8 cellular contexts compared by ENCODE assay signal in the genomic region with DNA sequence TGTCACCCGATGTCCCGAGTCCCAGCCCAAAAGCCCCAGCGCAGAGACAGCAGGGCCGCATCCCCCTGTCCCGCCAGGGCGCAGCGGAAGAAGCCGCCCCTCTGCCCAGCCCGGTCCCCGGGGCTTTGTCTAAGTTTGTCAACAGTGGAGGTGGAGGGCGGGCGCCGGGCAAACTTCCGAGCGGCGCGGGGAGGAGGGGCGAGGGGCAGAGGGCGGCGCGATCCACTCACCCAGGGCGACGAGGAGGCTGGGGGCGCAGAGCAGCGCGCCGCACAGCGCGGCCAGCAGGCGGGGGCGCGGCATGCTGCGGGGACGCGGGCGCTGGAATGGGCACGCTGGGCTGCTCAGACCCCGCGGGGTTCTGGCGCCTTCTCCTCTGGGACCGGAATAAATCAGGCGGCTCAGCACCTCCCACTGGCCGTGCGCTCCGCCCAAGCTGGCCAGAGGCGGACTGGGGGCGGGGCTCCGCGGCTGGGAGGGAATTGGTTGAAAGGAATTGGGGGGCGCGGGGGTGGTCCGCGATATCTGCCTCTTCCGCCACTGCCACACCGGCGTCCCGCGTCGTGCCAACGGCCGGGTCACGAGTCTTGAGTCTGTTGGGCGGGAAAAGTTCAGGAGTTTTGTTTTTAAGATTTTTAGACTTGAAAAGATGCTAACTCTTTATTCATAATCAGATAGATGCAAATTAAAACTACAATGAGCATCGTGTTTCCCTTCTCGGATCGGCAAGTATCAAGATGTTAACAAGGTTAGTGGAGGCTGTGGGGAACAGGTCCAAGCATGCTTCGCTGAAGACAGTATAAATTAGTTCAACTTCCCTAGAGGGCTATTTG. TPM values are rescaled to one million over a fixed set of nuclear protein-coding genes. Genes with fewer than 3 reads are reported as not detected.
DNase-seq lines count a peak whose midpoint lies in the region; ATAC-seq, FAIRE-seq and TF ChIP-seq lines count a peak whose summit lies in the region.

A gene with protein sequence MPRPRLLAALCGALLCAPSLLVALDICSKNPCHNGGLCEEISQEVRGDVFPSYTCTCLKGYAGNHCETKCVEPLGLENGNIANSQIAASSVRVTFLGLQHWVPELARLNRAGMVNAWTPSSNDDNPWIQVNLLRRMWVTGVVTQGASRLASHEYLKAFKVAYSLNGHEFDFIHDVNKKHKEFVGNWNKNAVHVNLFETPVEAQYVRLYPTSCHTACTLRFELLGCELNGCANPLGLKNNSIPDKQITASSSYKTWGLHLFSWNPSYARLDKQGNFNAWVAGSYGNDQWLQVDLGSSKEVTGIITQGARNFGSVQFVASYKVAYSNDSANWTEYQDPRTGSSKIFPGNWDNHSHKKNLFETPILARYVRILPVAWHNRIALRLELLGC (minus strand): TSS at position 363 of the 833 bp plus-strand sequence. CDS start 60 bp downstream, at position 303.

- intact Hi-C loops in natural killer cell (cut with micrococcal nuclease), result no loop called here

- FAIRE-seq in RCC 7860 (lab: Jason Lieb, UNC), result no peak

- H3K36me3 Mint-ChIP-seq in activated T-helper 17 cell treated with anti-CD3 and anti-CD28 coated beads, Interleukin-2, amount 50 U/mL, for 72 hours (ENCODE audit: low read depth), result no peaks in the 10 kb centered on the region
- H3K36me3 Mint-ChIP-seq in natural killer cell, result no peaks in the 10 kb centered on the region

- H3K9me3 Mint-ChIP-seq in activated T-helper 17 cell treated with anti-CD3 and anti-CD28 coated beads, Interleukin-2, amount 50 U/mL, for 72 hours, result no peaks in the 10 kb centered on the region
- H3K9me3 Mint-ChIP-seq in natural killer cell, result no peaks in the 10 kb centered on the region

- H3K27me3 Mint-ChIP-seq in activated T-helper 17 cell treated with anti-CD3 and anti-CD28 coated beads, Interleukin-2, amount 50 U/mL, for 72 hours, result peaks cover 7% of the 10 kb centered on the region
- H3K27me3 Mint-ChIP-seq in natural killer cell (ENCODE audit: low read depth in 2 of 2), result peaks cover 4 to 5% of the 10 kb centered on the region in 2 donors

- DNase-seq in AG08395 (ENCODE audit: low spot score) (peak; percentile 81), RCC 7860 (ENCODE audit: low spot score) (peak; percentile 26), fibroblast of mammary gland (ENCODE audit: low read depth) (peak; percentile 71), natural killer cell (peak; percentile 58)
- peak; percentile 73 for DNase-seq in stimulated activated naive CD4-positive, alpha-beta T cell treated with Interleukin-2 at 50 U/mL for 16 hours (lab: John Stamatoyannopoulos, UW)

- ATAC-seq in GM19025 (IDR thresholded peaks at IDR 0.05; ENCODE audit: low read depth, unreplicated experiment) (peak; percentile 82), HG03175 (IDR thresholded peaks at IDR 0.05; ENCODE audit: unreplicated experiment) (peak; percentile 88), natural killer cell (peak; percentile 85 to 91 (median 90))
- peak; percentile 94 for ATAC-seq in activated T-helper 17 cell treated with anti-CD3 and anti-CD28 coated beads, Interleukin-2, amount 50 U/mL, for 72 hours (replicated peaks)

- no peak for TF ChIP-seq CTCF in fibroblast of mammary gland (conservative IDR thresholded peaks at IDR 0.05; ENCODE audit: control insufficient read depth, insufficient read depth, low read depth, low read length)
- TF ChIP-seq CTCF in natural killer cell (IDR thresholded peaks at IDR 0.05), result no peak

- H3K4me3 Mint-ChIP-seq in activated T-helper 17 cell treated with anti-CD3 and anti-CD28 coated beads, Interleukin-2, amount 50 U/mL, for 72 hours, result peak within 1 kb of the TSS; percentile 83
- H3K4me3 Mint-ChIP-seq in natural killer cell, result peak within 1 kb of the TSS; percentile 96

- H3K4me3 ChIP-seq in fibroblast of mammary gland (ENCODE audit: control insufficient read depth, low read depth, low read length), result peak within 1 kb of the TSS; percentile 79

- H3K4me1 Mint-ChIP-seq in activated T-helper 17 cell treated with anti-CD3 and anti-CD28 coated beads, Interleukin-2, amount 50 U/mL, for 72 hours, result peaks cover 9% of the 10 kb centered on the region
- peaks cover 12 to 24% of the 10 kb centered on the region in 2 donors for H3K4me1 Mint-ChIP-seq in natural killer cell

- peak within 1 kb of the TSS; percentile 31 for H3K27ac Mint-ChIP-seq in activated T-helper 17 cell treated with anti-CD3 and anti-CD28 coated beads, Interleukin-2, amount 50 U/mL, for 72 hours
- peak within 1 kb of the TSS; percentile 70 to 91 for H3K27ac Mint-ChIP-seq in natural killer cell

RNA-seq across cellular contexts. Expression of the gene that starts here (rescaled TPM):
- 10 to 100 TPM; 17.0 to 19.2 TPM for total RNA-seq in activated T-helper 17 cell treated with anti-CD3 and anti-CD28 coated beads, Interleukin-2, amount 50 U/mL, for 72 hours
- total RNA-seq in natural killer cell, result 100 to 1,000 TPM in 1 of 3 donors, 10 to 100 TPM in 2; 39.0 to 110 (median 72.5) TPM

Comparison
In these comparisons a context has a peak if more than half of its experiments do, and no peak if none do; other contexts are left out.
1. Peak in every context shown above with its lines: DNase-seq, ATAC-seq and H3K4me3 ChIP-seq.
2. DNase-seq: peak in every context shown above with its lines; median percentile 81 in AG08395; 73 in stimulated activated naive CD4-positive, alpha-beta T cell treated with Interleukin-2 at 50 U/mL for 16 hours; 71 in fibroblast of mammary gland; 58 in natural killer cell; 26 in RCC 7860.